Comparison of ENCODE assay signal across 25 cellular contexts in the genomic region with DNA sequence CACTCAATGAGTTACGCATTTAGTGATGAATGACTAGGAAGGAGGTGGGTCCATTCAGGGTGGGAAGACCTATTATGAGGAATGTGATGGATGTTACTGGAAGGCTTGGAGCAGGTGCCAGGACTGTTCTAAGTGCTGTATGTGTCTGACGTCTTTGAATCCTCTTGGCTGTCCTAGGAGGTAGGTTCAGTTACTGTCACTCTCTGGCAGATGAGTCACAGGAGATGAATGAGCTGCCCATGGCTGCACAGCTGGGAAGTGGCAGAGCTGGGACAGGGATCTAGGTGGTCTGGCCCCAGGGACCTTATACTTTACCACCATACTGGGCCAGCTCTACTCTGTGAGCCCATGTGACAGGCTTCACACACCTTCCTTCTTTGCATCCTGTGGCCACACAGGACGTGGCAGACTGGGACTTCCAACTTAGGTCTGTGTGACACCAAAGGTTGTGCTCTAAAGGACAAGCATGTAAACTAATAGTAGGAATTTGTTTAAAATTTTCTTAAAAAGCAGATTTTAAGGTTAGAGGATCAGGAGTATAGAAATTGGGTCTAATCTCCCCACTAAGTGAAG. TPM values are rescaled to one million over a fixed set of nuclear protein-coding genes. Genes with fewer than 3 reads are reported as not detected.
A peak's percentile ranks its signal among the peaks of the same experiment; 100 is the strongest.
DNase-seq lines count a peak whose midpoint lies in the region; ATAC-seq and TF ChIP-seq lines count a peak whose summit lies in the region.
"Had no signal": no experiment of that assay in that cellular context is flagged by ENCODE, and none has a peak within 500 bp of the region (broad histone marks: within the 10 kb centered on the region; RNA-seq: fewer than 3 reads in every experiment).

No MANE protein-coding gene starts in this region.

- no peak overlapping the region for H3K4me3 Mint-ChIP-seq in memory B cell
- no peak overlapping the region for H3K4me3 Mint-ChIP-seq in naive thymus-derived CD4-positive, alpha-beta T cell
- H3K4me3 Mint-ChIP-seq: CD4-positive, alpha-beta memory T cell had no signal

- CTCF ChIA-PET in naive thymus-derived CD4-positive, alpha-beta T cell (lab: Charles Lee), result no interaction called here

- peaks cover 2% of the 10 kb centered on the region for H3K36me3 Mint-ChIP-seq in memory B cell
- peaks cover 0 to 11% (median 0%) of the 10 kb centered on the region in 5 donors for H3K36me3 Mint-ChIP-seq in naive thymus-derived CD4-positive, alpha-beta T cell

- no peaks in the 10 kb centered on the region for H3K9me3 Mint-ChIP-seq in memory B cell
- no peaks in the 10 kb centered on the region for H3K9me3 Mint-ChIP-seq in naive thymus-derived CD4-positive, alpha-beta T cell
- H3K9me3 Mint-ChIP-seq: CD4-positive, alpha-beta memory T cell had no signal

- H3K9me3 ChIP-seq in naive thymus-derived CD4-positive, alpha-beta T cell (ENCODE audit: control insufficient read depth in 2 of 3, low read length in 3 of 3), result no peaks in the 10 kb centered on the region
- H3K9me3 ChIP-seq: A549, heart right ventricle, stomach had no signal

- ATAC-seq in left cardiac atrium (peak in 1 of 2 donors; percentile 54), Right ventricle myocardium superior (ENCODE audit: poor library complexity) (no peak), memory B cell (ENCODE audit: low read depth) (peak; percentile 71)
- ATAC-seq in naive thymus-derived CD4-positive, alpha-beta T cell, result no peak
- ATAC-seq: A549 had no signal

- peak overlapping the region; percentile 54 for H3K27ac Mint-ChIP-seq in memory B cell
- H3K27ac Mint-ChIP-seq in naive thymus-derived CD4-positive, alpha-beta T cell, result peak overlapping the region in 1 of 9 donors; percentile 48
- H3K27ac Mint-ChIP-seq: CD4-positive, alpha-beta memory T cell had no signal

- no peaks in the 10 kb centered on the region for H3K27me3 Mint-ChIP-seq in memory B cell
- H3K27me3 Mint-ChIP-seq in naive thymus-derived CD4-positive, alpha-beta T cell, result no peaks in the 10 kb centered on the region
- H3K27me3 Mint-ChIP-seq: CD4-positive, alpha-beta memory T cell had no signal

- POLR2A ChIA-PET in naive thymus-derived CD4-positive, alpha-beta T cell (lab: Charles Lee), result no interaction called here

- no peaks in the 10 kb centered on the region for H3K4me1 ChIP-seq in naive thymus-derived CD4-positive, alpha-beta T cell (ENCODE audit: control insufficient read depth in 2 of 2, insufficient read depth in 2 of 2, low read length in 2 of 2)

- no peak for TF ChIP-seq POLR2A in NB4 (IDR thresholded peaks at IDR 0.05; ENCODE audit: extremely low read depth, insufficient read length)

- no peaks in the 10 kb centered on the region for H3K27me3 ChIP-seq in H7 (ENCODE audit: control insufficient read depth, insufficient read depth, low read length)
- no peaks in the 10 kb centered on the region for H3K27me3 ChIP-seq in naive thymus-derived CD4-positive, alpha-beta T cell (ENCODE audit: control insufficient read depth in 2 of 2, insufficient read depth in 2 of 2, low read length in 2 of 2)
- H3K27me3 ChIP-seq: heart right ventricle, stomach had no signal

- TF ChIP-seq CTCF in NB4 (IDR thresholded peaks at IDR 0.05; ENCODE audit: low read depth, low read length), result no peak

- no peaks in the 10 kb centered on the region for H3K36me3 ChIP-seq in H7 (replicated peaks; ENCODE audit: control insufficient read depth, insufficient read depth, low read length)
- H3K36me3 ChIP-seq in naive thymus-derived CD4-positive, alpha-beta T cell (ENCODE audit: control insufficient read depth in 2 of 3, insufficient read depth in 3 of 3, low read length in 3 of 3), result no peaks in the 10 kb centered on the region

- intact Hi-C loops in left cardiac atrium (cut with DNase I) (no loop called here), Right ventricle myocardium superior (cut with DNase I) (no loop called here)
- intact Hi-C loops in naive thymus-derived CD4-positive, alpha-beta T cell (cut with micrococcal nuclease), result no loop called here

- DNase-seq in left cardiac atrium, result peak; percentile 41
- no peak for DNase-seq in Right ventricle myocardium superior
- peak; percentile 62 for DNase-seq in NB4 (ENCODE audit: low read depth)
- no peak for DNase-seq in memory B cell (ENCODE audit: low spot score in 2 of 2)
- no peak for DNase-seq in H7
- DNase-seq in NCI-H526 treated with DMSO at 0.1 percent for 48 hours (lab: John Stamatoyannopoulos, UW), result no peak
- DNase-seq in naive thymus-derived CD4-positive, alpha-beta T cell, result no peak
- DNase-seq in GM19240 (ENCODE audit: insufficient read length, low spot score), result no peak
- DNase-seq: activated CD4-positive, alpha-beta T cell treated with anti-CD3 and anti-CD28 coated beads, Interleukin-2, amount 50 U/mL, for 48 hours; amniotic stem cell; CD4-positive, alpha-beta memory T cell; central memory CD4-positive, alpha-beta T cell; DMS79 treated with DMSO at 0.1 percent for 48 hours; effector CD8-positive, alpha-beta T cell; GM23248; heart right ventricle; KG1; NCI-H1436; NCI-H226; stomach; SW 1271 had no signal

- no peak overlapping the region for H3K27ac ChIP-seq in naive thymus-derived CD4-positive, alpha-beta T cell (ENCODE audit: low read depth, low read length)
- H3K27ac ChIP-seq: A549, GM23248, heart right ventricle, RWPE1 had no signal

- H3K4me1 Mint-ChIP-seq in memory B cell, result peaks cover 56% of the 10 kb centered on the region
- peaks cover 6 to 56% (median 28%) of the 10 kb centered on the region in 7 donors for H3K4me1 Mint-ChIP-seq in naive thymus-derived CD4-positive, alpha-beta T cell
- H3K4me1 Mint-ChIP-seq: CD4-positive, alpha-beta memory T cell had no signal

- no peak overlapping the region for H3K4me3 ChIP-seq in NB4 (ENCODE audit: low read depth, low read length)
- H3K4me3 ChIP-seq in H7 (ENCODE audit: insufficient read depth, low read depth, low read length), result no peak overlapping the region
- no peak overlapping the region for H3K4me3 ChIP-seq in naive thymus-derived CD4-positive, alpha-beta T cell (ENCODE audit: low read length)
- H3K4me3 ChIP-seq: A549, GM23248, heart right ventricle, lung, stomach had no signal

RNA-seq across cellular contexts. Expression of gene TCTN1, which starts 24.0 kb away (rescaled TPM):
- 10 to 100 TPM; 21.2 to 33.1 TPM for total RNA-seq in left cardiac atrium
- total RNA-seq in Right ventricle myocardium superior, result 21.1 TPM
- 6.2 and 7.8 TPM in 2 replicates for total RNA-seq in H7 (2014; rRNA removed; shearing (Covaris generic))
- total RNA-seq in naive thymus-derived CD4-positive, alpha-beta T cell, result 10 to 100 TPM in 3 of 5 experiments, 1 to 10 TPM in 2; 5.2 to 13.0 (median 10.2) TPM
- 1 to 10 TPM; 4.2 to 8.8 TPM for polyA plus RNA-seq in naive thymus-derived CD4-positive, alpha-beta T cell

RNA-seq across cellular contexts. Expression of gene HVCN1, which starts 51.0 kb away (rescaled TPM):
- 10 to 100 TPM; 10.4 to 44.7 TPM for total RNA-seq in left cardiac atrium
- 11.9 TPM for total RNA-seq in Right ventricle myocardium superior
- 5.8 and 6.9 TPM in 2 replicates for total RNA-seq in H7 (2014; rRNA removed; shearing (Covaris generic))
- total RNA-seq in naive thymus-derived CD4-positive, alpha-beta T cell, result 10 to 100 TPM in 4 of 5 experiments, 1 to 10 TPM in 1; 6.4 to 24.8 (median 11.7) TPM
- 10 to 100 TPM; 15.2 to 25.3 TPM for polyA plus RNA-seq in naive thymus-derived CD4-positive, alpha-beta T cell
- polyA plus RNA-seq: neural cell had no signal

RNA-seq across cellular contexts. Expression of gene PPTC7, which starts 54.8 kb away (rescaled TPM):
- total RNA-seq in left cardiac atrium (10 to 100 TPM; 51.7 to 92.3 TPM), Right ventricle myocardium superior (98.3 TPM)
- 4.6 and 7.4 TPM in 2 replicates for total RNA-seq in H7 (2014; rRNA removed; shearing (Covaris generic))
- 10 to 100 TPM; 36.7 to 43.8 (median 38.8) TPM for total RNA-seq in naive thymus-derived CD4-positive, alpha-beta T cell
- 10 to 100 TPM in 1 of 2 donors, 1 to 10 TPM in 1; 9.7 to 10.7 TPM for polyA plus RNA-seq in naive thymus-derived CD4-positive, alpha-beta T cell

Comparison
In these comparisons a context has a peak if more than half of its experiments do, and no peak if none do; other contexts are left out.
1. DNase-seq: peak in left cardiac atrium (single experiment) and NB4 (single experiment); none in Right ventricle myocardium superior (single experiment), memory B cell (0 of 2), H7 (single experiment), NCI-H526 treated with DMSO at 0.1 percent for 48 hours (single experiment), naive thymus-derived CD4-positive, alpha-beta T cell (0 of 9) and GM19240 (single experiment).